14 cellular contexts compared by ENCODE assay signal in genomic region chr18:8744038-8744437, GRCh38. TPM values are rescaled to one million over a fixed set of nuclear protein-coding genes. Genes with fewer than 3 reads are reported as not detected.
A peak's percentile ranks its signal among the peaks of the same experiment; 100 is the strongest.
DNase-seq lines count a peak whose midpoint lies in the region; ATAC-seq and TF ChIP-seq lines count a peak whose summit lies in the region.
"Had no signal": no experiment of that assay in that cellular context is flagged by ENCODE, and none has a peak within 500 bp of the region (broad histone marks: within the 10 kb centered on the region; RNA-seq: fewer than 3 reads in every experiment).

No MANE protein-coding gene starts in this region.

- no peaks in the 10 kb centered on the region for H3K27me3 ChIP-seq in naive thymus-derived CD4-positive, alpha-beta T cell (ENCODE audit: control insufficient read depth in 2 of 2, insufficient read depth in 2 of 2, low read length in 2 of 2)
- H3K27me3 ChIP-seq in foreskin keratinocyte: no peaks in the 10 kb centered on the region

- no peak overlapping the region for H3K4me3 ChIP-seq in naive thymus-derived CD4-positive, alpha-beta T cell (ENCODE audit: low read length)
- H3K4me3 ChIP-seq: PC-9 had no signal

- H3K9me3 Mint-ChIP-seq in naive thymus-derived CD4-positive, alpha-beta T cell: peaks cover 0 to 28% (median 12%) of the 10 kb centered on the region in 11 donors
- H3K9me3 Mint-ChIP-seq: neural crest cell had no signal

- peaks cover 9 to 16% (median 13%) of the 10 kb centered on the region in 3 experiments for H3K9me3 ChIP-seq in naive thymus-derived CD4-positive, alpha-beta T cell (ENCODE audit: control insufficient read depth in 2 of 3, low read length in 3 of 3)

- H3K27ac ChIP-seq in naive thymus-derived CD4-positive, alpha-beta T cell (ENCODE audit: low read depth, low read length): no peak overlapping the region
- H3K27ac ChIP-seq in foreskin keratinocyte: no peak overlapping the region
- H3K27ac ChIP-seq: PC-9 had no signal

- H3K27me3 Mint-ChIP-seq in naive thymus-derived CD4-positive, alpha-beta T cell: peaks cover 0 to 7% (median 0%) of the 10 kb centered on the region in 5 donors
- H3K27me3 Mint-ChIP-seq: B cell had no signal

- peaks cover 0 to 6% (median 0%) of the 10 kb centered on the region in 5 donors for H3K36me3 Mint-ChIP-seq in naive thymus-derived CD4-positive, alpha-beta T cell

- no peaks in the 10 kb centered on the region for H3K36me3 ChIP-seq in naive thymus-derived CD4-positive, alpha-beta T cell (ENCODE audit: control insufficient read depth in 2 of 3, insufficient read depth in 3 of 3, low read length in 3 of 3)

- DNase-seq in DMS 273 (lab: John Stamatoyannopoulos, UW; ENCODE audit: unreplicated experiment): peak; percentile 73
- DNase-seq in LHCN-M2 (ENCODE audit: low read depth): peak; percentile 69
- DNase-seq in OCI-M1 (lab: John Stamatoyannopoulos, UW): peak; percentile 65
- DNase-seq in naive thymus-derived CD4-positive, alpha-beta T cell: no peak
- no peak for DNase-seq in foreskin keratinocyte
- no peak for DNase-seq in D341Med (ENCODE audit: low spot score)
- DNase-seq: activated T-cell treated with anti-CD3 and anti-CD28 coated beads for 4 hours, DMS153, hippocampal formation, NCI-H69, PC-9 had no signal

- peak overlapping the region in 9 of 10 donors; percentile 45 to 88 (median 68) for H3K4me3 Mint-ChIP-seq in naive thymus-derived CD4-positive, alpha-beta T cell
- H3K4me3 Mint-ChIP-seq: B cell, neural crest cell had no signal

- ATAC-seq in naive thymus-derived CD4-positive, alpha-beta T cell: no peak
- ATAC-seq in foreskin keratinocyte (no peak), GM21717 (IDR thresholded peaks at IDR 0.05; ENCODE audit: unreplicated experiment) (no peak)

- peak overlapping the region in 5 of 9 donors; percentile 64 to 93 (median 77) for H3K27ac Mint-ChIP-seq in naive thymus-derived CD4-positive, alpha-beta T cell
- H3K27ac Mint-ChIP-seq: B cell had no signal

- POLR2A ChIA-PET in naive thymus-derived CD4-positive, alpha-beta T cell (lab: Charles Lee): interaction anchor here (1.2 kb wide), 2 partner anchors 39 to 140 kb away, joined by 3 read pairs; no protein-coding TSS in a partner anchor

- TF ChIP-seq CTCF in foreskin keratinocyte (conservative IDR thresholded peaks at IDR 0.05): no peak

- CTCF ChIA-PET in naive thymus-derived CD4-positive, alpha-beta T cell (lab: Charles Lee): no interaction called here

- intact Hi-C loops in naive thymus-derived CD4-positive, alpha-beta T cell (cut with micrococcal nuclease): loop anchor here in 1 of 2 donors (1.0 to 2.0 kb wide), 2 partner anchors 11 to 39 kb away; partner anchors contain the start of gene MTCL1

- H3K4me1 Mint-ChIP-seq in naive thymus-derived CD4-positive, alpha-beta T cell: peaks cover 16 to 52% (median 46%) of the 10 kb centered on the region in 7 donors

- H3K4me1 ChIP-seq in naive thymus-derived CD4-positive, alpha-beta T cell (ENCODE audit: control insufficient read depth in 2 of 2, insufficient read depth in 2 of 2, low read length in 2 of 2): peaks cover 29 to 32% of the 10 kb centered on the region in 2 donors
- H3K4me1 ChIP-seq in foreskin keratinocyte: no peaks in the 10 kb centered on the region

RNA-seq across cellular contexts. Expression of gene MTCL1, which starts 38.7 kb away (rescaled TPM):
- 16.1 and 19.3 TPM in 2 replicates for total RNA-seq in LHCN-M2 (2014; rRNA removed)
- 13.4 TPM for polyA plus RNA-seq in LHCN-M2 (2012)
- total RNA-seq in naive thymus-derived CD4-positive, alpha-beta T cell: under 1 TPM in 3 of 5 experiments, not detected in 2; 0.17 to 0.81 (median 0.61) TPM
- polyA plus RNA-seq in naive thymus-derived CD4-positive, alpha-beta T cell: not detected
- total RNA-seq in foreskin keratinocyte: 24.4 and 28.8 TPM in 2 replicates
- polyA plus RNA-seq in foreskin keratinocyte: 6.9 and 8.4 TPM in 2 replicates

Comparison
In these comparisons a context has a peak if more than half of its experiments do, and no peak if none do; other contexts are left out.
1. DNase-seq: peak in DMS 273 (single experiment), LHCN-M2 (single experiment) and OCI-M1 (single experiment); none in naive thymus-derived CD4-positive, alpha-beta T cell (0 of 9), foreskin keratinocyte (0 of 2) and D341Med (single experiment).